8 cellular contexts compared by ENCODE assay signal in genomic region chr3:127959873-127960272, GRCh38. TPM values are rescaled to one million over a fixed set of nuclear protein-coding genes. Genes with fewer than 3 reads are reported as not detected.
DNase-seq lines count a peak whose midpoint lies in the region; ATAC-seq and TF ChIP-seq lines count a peak whose summit lies in the region.

No MANE protein-coding gene starts in this region.

- H3K36me3 Mint-ChIP-seq in activated CD4-positive, alpha-beta T cell treated with anti-CD3 and anti-CD28 coated beads, Interleukin-2, amount 10 ng/mL, durations not matched to agents 24 days and 14 days (ENCODE audit: low read depth): no peaks in the 10 kb centered on the region

- intact Hi-C loops in sciatic nerve (cut with DNase I): loop anchor here (10.0 kb wide), 2 partner anchors 305 to 1515 kb away; no protein-coding TSS in a partner anchor
- intact Hi-C loops in activated CD4-positive, alpha-beta T cell treated with anti-CD3 and anti-CD28 coated beads, Interleukin-2, amount 10 ng/mL, durations not matched to agents 24 days and 14 days (cut with micrococcal nuclease): no loop called here

- H3K4me1 Mint-ChIP-seq in activated CD4-positive, alpha-beta T cell treated with anti-CD3 and anti-CD28 coated beads, Interleukin-2, amount 10 ng/mL, durations not matched to agents 24 days and 14 days: no peaks in the 10 kb centered on the region

- TF ChIP-seq CTCF in HFF-Myc (IDR thresholded peaks at IDR 0.05; ENCODE audit: low read depth, low read length, missing control alignments): peak; percentile 29

- H3K4me3 ChIP-seq in HFF-Myc (replicated peaks; ENCODE audit: low read depth, low read length): no peak overlapping the region

- no peak overlapping the region for H3K4me3 Mint-ChIP-seq in activated CD4-positive, alpha-beta T cell treated with anti-CD3 and anti-CD28 coated beads, Interleukin-2, amount 10 ng/mL, durations not matched to agents 24 days and 14 days

- DNase-seq in Ammon's horn (ENCODE audit: low spot score) (peak; percentile 42), HFF-Myc (ENCODE audit: extremely low read depth, low read depth) (no peak), OCI-M1 (lab: John Stamatoyannopoulos, UW) (peak; percentile 79), fibroblast of peridontal ligament (ENCODE audit: extremely low read depth) (peak; percentile 18), sciatic nerve (ENCODE audit: low spot score) (no peak)
- no peak for DNase-seq in activated CD4-positive, alpha-beta T cell treated with anti-CD3 and anti-CD28 coated beads, Interleukin-2, amount 10 ng/mL, durations not matched to agents 24 days and 14 days

- H3K27me3 Mint-ChIP-seq in activated CD4-positive, alpha-beta T cell treated with anti-CD3 and anti-CD28 coated beads, Interleukin-2, amount 10 ng/mL, durations not matched to agents 24 days and 14 days: peaks cover 24% of the 10 kb centered on the region

- no peaks in the 10 kb centered on the region for H3K9me3 Mint-ChIP-seq in activated CD4-positive, alpha-beta T cell treated with anti-CD3 and anti-CD28 coated beads, Interleukin-2, amount 10 ng/mL, durations not matched to agents 24 days and 14 days

- ATAC-seq in sciatic nerve (peak; percentile 53), HG03378 (IDR thresholded peaks at IDR 0.05; ENCODE audit: unreplicated experiment) (no peak), GM18511 (IDR thresholded peaks at IDR 0.05; ENCODE audit: unreplicated experiment) (no peak)

- no peak overlapping the region for H3K27ac Mint-ChIP-seq in activated CD4-positive, alpha-beta T cell treated with anti-CD3 and anti-CD28 coated beads, Interleukin-2, amount 10 ng/mL, durations not matched to agents 24 days and 14 days

RNA-seq across cellular contexts. Expression of gene KBTBD12, which starts 44.8 kb away (rescaled TPM):
- total RNA-seq in sciatic nerve: 1.1 TPM
- total RNA-seq in activated CD4-positive, alpha-beta T cell treated with anti-CD3 and anti-CD28 coated beads, Interleukin-2, amount 10 ng/mL, durations not matched to agents 24 days and 14 days: not detected in 2 replicates

Comparison
In these comparisons a context has a peak if more than half of its experiments do, and no peak if none do; other contexts are left out.
1. DNase-seq: peak in Ammon's horn (single experiment), OCI-M1 (single experiment) and fibroblast of peridontal ligament (single experiment); none in HFF-Myc (single experiment), sciatic nerve (single experiment) and activated CD4-positive, alpha-beta T cell treated with anti-CD3 and anti-CD28 coated beads, Interleukin-2, amount 10 ng/mL, durations not matched to agents 24 days and 14 days (single experiment).